34 cellular contexts compared by ENCODE assay signal in the genomic region with DNA sequence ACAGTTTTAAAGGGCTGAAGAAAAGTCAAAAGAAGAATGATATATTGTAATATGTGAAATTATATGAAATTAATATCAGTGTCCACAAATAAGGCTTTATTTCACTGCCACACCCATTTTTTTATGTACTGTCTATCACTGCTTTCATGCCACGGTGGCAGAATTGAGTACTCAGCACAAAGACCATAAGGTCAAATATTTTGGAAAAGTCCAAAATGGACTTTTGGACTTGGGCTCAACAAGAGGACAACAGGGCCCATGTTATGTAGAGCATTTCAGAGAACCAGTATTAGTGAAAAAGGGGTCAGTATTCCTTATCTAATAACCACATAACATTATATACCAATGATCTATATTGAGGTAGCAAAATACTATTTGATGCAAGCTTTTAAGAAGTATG.
"Had no signal": no experiment of that assay in that cellular context is flagged by ENCODE, and none has a peak within 500 bp of the region (broad histone marks: within the 10 kb centered on the region; RNA-seq: fewer than 3 reads in every experiment).

No MANE protein-coding gene starts in this region.

- H3K9me3 ChIP-seq: MG63 had no signal

- H3K36me3 ChIP-seq: MG63 had no signal

- H3K4me3 ChIP-seq: MG63 had no signal

- H3K27ac ChIP-seq: KMS-11 had no signal

- DNase-seq: Karpas-422, Kasumi-1, MG63, MM.1S, MV-4-11, NCI-H1048, NCI-H1092, NCI-H1092 treated with DMSO at 0.1 percent for 48 hours, NCI-H1105, NCI-H1105 treated with DMSO at 0.1 percent for 48 hours, NCI-H1417, NCI-H1417 treated with DMSO at 0.1 percent for 48 hours, NCI-H1436, NCI-H1436 treated with DMSO at 0.1 percent for 48 hours, NCI-H146, NCI-H1694, NCI-H1694 treated with DMSO at 0.1 percent for 48 hours, NCI-H187, NCI-H187 treated with DMSO at 0.1 percent for 48 hours, NCI-H1930, NCI-H2029, NCI-H2029 treated with DMSO at 0.1 percent for 48 hours, NCI-H2081, NCI-H2081 treated with DMSO at 0.1 percent for 48 hours, NCI-H2107, NCI-H2171, NCI-H2171 treated with DMSO at 0.1 percent for 48 hours, NCI-H2227 treated with DMSO at 0.1 percent for 48 hours, NCI-H226, NCI-H345, NCI-H446, NCI-H446 treated with DMSO at 0.1 percent for 48 hours, NCI-H510A had no signal

- H3K27me3 ChIP-seq: MG63 had no signal

- H3K4me2 ChIP-seq: KMS-11 had no signal

- H3K9ac ChIP-seq: KMS-11 had no signal
